21 cellular contexts compared by ENCODE assay signal in the genomic region with DNA sequence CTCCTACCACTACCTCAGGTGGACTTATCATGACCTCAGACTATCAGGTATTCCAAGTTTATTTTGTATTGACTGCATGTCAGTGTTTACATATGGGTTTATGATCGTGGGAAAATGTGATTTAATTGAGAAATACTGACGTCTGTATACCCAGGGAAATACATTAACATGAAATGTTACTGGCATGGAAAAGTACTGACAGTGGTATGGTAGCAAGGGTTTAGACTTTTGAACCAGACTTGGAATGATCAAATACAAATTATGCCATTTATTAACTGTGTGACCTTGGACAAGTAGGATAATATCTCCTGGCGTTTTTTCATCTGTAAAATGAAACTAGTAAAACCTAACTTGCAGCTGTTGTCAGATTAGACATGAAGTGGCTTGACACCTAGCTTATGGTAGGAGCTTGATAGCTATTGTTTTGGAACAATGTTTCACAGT.
"Had no signal": no experiment of that assay in that cellular context is flagged by ENCODE, and none has a peak within 500 bp of the region (broad histone marks: within the 10 kb centered on the region; RNA-seq: fewer than 3 reads in every experiment).

No MANE protein-coding gene starts in this region.

- H3K9me3 ChIP-seq: esophagus muscularis mucosa, gastrocnemius medialis, heart right ventricle, left lung, lower lobe of right lung, suprapubic skin, tibial artery, upper lobe of left lung, uterus had no signal

- H3K4me1 ChIP-seq: esophagus muscularis mucosa, heart right ventricle, left lung, lower lobe of right lung, suprapubic skin, tibial artery, upper lobe of left lung, uterus had no signal

- H3K36me3 ChIP-seq: uterus had no signal

- H3K27ac ChIP-seq: epithelial cell of prostate, esophagus muscularis mucosa, heart right ventricle, left lung, lower lobe of right lung, suprapubic skin, tibial artery, upper lobe of left lung, uterus had no signal

- H3K27me3 ChIP-seq: esophagus muscularis mucosa, gastrocnemius medialis, heart right ventricle, left lung, suprapubic skin, tibial artery, upper lobe of left lung, uterus had no signal

- H3K4me3 ChIP-seq: esophagus muscularis mucosa, gastrocnemius medialis, heart right ventricle, left lung, lower lobe of right lung, suprapubic skin, tibial artery, upper lobe of left lung, uterus had no signal

- ATAC-seq: effector memory CD8-positive, alpha-beta T cell; gastrocnemius medialis; heart right ventricle; left lung; lower lobe of right lung; naive thymus-derived CD4-positive, alpha-beta T cell; right cardiac atrium; stimulated activated effector memory CD8-positive, alpha-beta T cell treated with anti-CD3 and anti-CD28 coated beads, Interleukin-12 subunit alpha, Interleukin-12 subunit beta, amount 100 ng/mL, for 72 hours; stimulated activated naive CD8-positive, alpha-beta T cell treated with anti-CD3 and anti-CD28 coated beads, Interleukin-15, Interleukin-2, amounts not matched to agents 100 U/mL and 50 U/mL, for 24 hours had no signal

- DNase-seq: effector memory CD8-positive, alpha-beta T cell; gastrocnemius medialis; heart right ventricle; hypothalamus; islet precursor cell; left lung; lower lobe of right lung; naive thymus-derived CD4-positive, alpha-beta T cell; nephron progenitor cell; posterior cingulate gyrus; right cardiac atrium; stimulated activated CD4-positive, alpha-beta T cell treated with anti-CD3 and anti-CD28 coated beads, Interleukin-4, amount 100 ng/mL, for 1 hour; stimulated activated CD8-positive, alpha-beta memory T cell treated with anti-CD3 and anti-CD28 coated beads, Interleukin-4, amount 100 ng/mL, for 48 hours; stimulated activated naive CD8-positive, alpha-beta T cell treated with anti-CD3 and anti-CD28 coated beads, Interleukin-15, Interleukin-2, amounts not matched to agents 100 U/mL and 50 U/mL, for 24 hours; tibial artery; upper lobe of left lung; uterus had no signal
